ENCODE assay signal across 15 cellular contexts in the genomic region with DNA sequence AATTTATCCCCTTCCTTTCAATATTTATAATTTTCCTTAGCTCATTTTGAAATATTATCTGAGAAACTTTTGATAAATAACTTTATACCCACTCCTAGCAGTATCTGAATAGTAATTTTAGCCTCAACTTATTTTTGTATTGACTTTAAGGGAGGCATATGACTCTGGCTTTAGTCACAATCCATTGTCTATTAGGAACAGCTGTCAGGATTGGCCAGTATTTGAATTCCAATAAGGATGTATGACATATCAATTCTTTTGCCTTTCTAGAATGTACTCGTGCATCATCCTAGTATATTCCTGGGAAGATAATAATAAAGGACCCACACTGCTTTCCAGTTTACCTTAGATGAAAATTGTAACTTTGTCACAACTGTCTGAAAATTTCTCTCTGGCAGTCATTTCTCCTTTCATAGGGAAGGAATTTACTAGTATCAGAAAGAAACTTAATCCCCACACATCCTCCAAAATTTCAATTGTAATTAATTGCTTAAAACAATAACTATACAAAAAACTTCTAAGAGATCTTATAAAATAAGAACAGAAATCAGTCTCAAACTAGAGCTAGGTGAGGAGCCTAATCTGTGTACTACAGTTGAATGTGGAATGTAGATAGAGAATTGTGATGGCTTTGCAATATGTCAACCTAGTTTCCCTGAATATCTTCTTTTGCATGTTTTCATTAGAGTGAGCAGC.
A peak's percentile ranks its signal among the peaks of the same experiment; 100 is the strongest.
DNase-seq lines count a peak whose midpoint lies in the region; ATAC-seq and TF ChIP-seq lines count a peak whose summit lies in the region.
"Had no signal": no experiment of that assay in that cellular context is flagged by ENCODE, and none has a peak within 500 bp of the region (broad histone marks: within the 10 kb centered on the region; RNA-seq: fewer than 3 reads in every experiment).

No MANE protein-coding gene starts in this region.

- no peaks in the 10 kb centered on the region for H3K4me1 ChIP-seq in adipocyte (ENCODE audit: control insufficient read depth, insufficient read depth, low read length)
- no peaks in the 10 kb centered on the region for H3K4me1 ChIP-seq in foreskin keratinocyte
- H3K4me1 ChIP-seq: colonic mucosa, gastroesophageal sphincter, left ventricle myocardium inferior had no signal

- CTCF ChIA-PET in activated CD4-positive, alpha-beta T cell treated with anti-CD3 and anti-CD28 coated beads for 36 hours (lab: Charles Lee), result no interaction called here

- no peak overlapping the region for H3K4me3 Mint-ChIP-seq in progenitor cell of endocrine pancreas (ENCODE audit: low read depth)
- H3K4me3 Mint-ChIP-seq in activated CD4-positive, alpha-beta T cell treated with anti-CD3 and anti-CD28 coated beads for 36 hours, result no peak overlapping the region

- no peak overlapping the region for H3K9ac ChIP-seq in adipocyte (ENCODE audit: low read length)

- POLR2A ChIA-PET in activated CD4-positive, alpha-beta T cell treated with anti-CD3 and anti-CD28 coated beads for 36 hours (lab: Charles Lee), result no interaction called here

- ATAC-seq in foreskin keratinocyte, result peak; percentile 35
- no peak for ATAC-seq in activated CD4-positive, alpha-beta T cell treated with anti-CD3 and anti-CD28 coated beads for 36 hours
- ATAC-seq: gastroesophageal sphincter had no signal

- H3K27ac Mint-ChIP-seq in progenitor cell of endocrine pancreas, result peak overlapping the region; percentile 97
- H3K27ac Mint-ChIP-seq in activated CD4-positive, alpha-beta T cell treated with anti-CD3 and anti-CD28 coated beads for 36 hours, result no peak overlapping the region

- peak overlapping the region; percentile 48 for H3K4me3 ChIP-seq in adipocyte (ENCODE audit: low read length)
- H3K4me3 ChIP-seq: colonic mucosa, gastroesophageal sphincter, left ventricle myocardium inferior had no signal

- no peaks in the 10 kb centered on the region for H3K36me3 Mint-ChIP-seq in progenitor cell of endocrine pancreas (ENCODE audit: insufficient read depth)
- H3K36me3 Mint-ChIP-seq in activated CD4-positive, alpha-beta T cell treated with anti-CD3 and anti-CD28 coated beads for 36 hours (ENCODE audit: low read depth), result no peaks in the 10 kb centered on the region

- peaks cover 30% of the 10 kb centered on the region for H3K4me1 Mint-ChIP-seq in progenitor cell of endocrine pancreas (ENCODE audit: low read depth)
- H3K4me1 Mint-ChIP-seq in activated CD4-positive, alpha-beta T cell treated with anti-CD3 and anti-CD28 coated beads for 36 hours, result no peaks in the 10 kb centered on the region

- no peak overlapping the region for H3K27ac ChIP-seq in foreskin keratinocyte
- H3K27ac ChIP-seq: colonic mucosa, gastroesophageal sphincter, left ventricle myocardium inferior had no signal

- H3K9me3 ChIP-seq in adipocyte (ENCODE audit: control insufficient read depth, low read length), result no peaks in the 10 kb centered on the region
- H3K9me3 ChIP-seq: colonic mucosa, gastroesophageal sphincter, left ventricle myocardium inferior had no signal

- no peaks in the 10 kb centered on the region for H3K36me3 ChIP-seq in adipocyte (ENCODE audit: control insufficient read depth, insufficient read depth, low read length, severe bottlenecking)
- H3K36me3 ChIP-seq: colonic mucosa, gastroesophageal sphincter, left ventricle myocardium inferior had no signal

- TF ChIP-seq CTCF in foreskin keratinocyte (conservative IDR thresholded peaks at IDR 0.05) (no peak), progenitor cell of endocrine pancreas (IDR thresholded peaks at IDR 0.05; ENCODE audit: unreplicated experiment) (no peak)

- DNase-seq in HS-5 (ENCODE audit: low read depth) (peak; percentile 33), adipocyte (ENCODE audit: low read depth) (peak; percentile 39), foreskin keratinocyte (no peak), progenitor cell of endocrine pancreas (ENCODE audit: low spot score, unreplicated experiment) (no peak), NOMO-1 treated with dmso at 0.1 percent for 144 hours (lab: John Stamatoyannopoulos, UW; ENCODE audit: unreplicated experiment) (no peak), NCI-H1417 (lab: John Stamatoyannopoulos, UW) (no peak), mucosa of gallbladder (ENCODE audit: low spot score) (no peak)
- no peak for DNase-seq in activated CD4-positive, alpha-beta T cell treated with anti-CD3 and anti-CD28 coated beads for 36 hours
- DNase-seq: activated naive CD4-positive, alpha-beta T cell; colonic mucosa; COR-L47; Kasumi-1; left ventricle myocardium inferior; NCI-H2171 had no signal

- intact Hi-C loops in activated CD4-positive, alpha-beta T cell treated with anti-CD3 and anti-CD28 coated beads for 36 hours (cut with DNase I, micrococcal nuclease), result no loop called here

- H3K27me3 ChIP-seq in adipocyte (replicated peaks; ENCODE audit: control insufficient read depth, insufficient read depth, low read length) (no peaks in the 10 kb centered on the region), foreskin keratinocyte (no peaks in the 10 kb centered on the region)
- H3K27me3 ChIP-seq: colonic mucosa, gastroesophageal sphincter had no signal

- peaks cover 2% of the 10 kb centered on the region for H3K9me3 Mint-ChIP-seq in progenitor cell of endocrine pancreas (ENCODE audit: low read depth)
- peaks cover 4% of the 10 kb centered on the region for H3K9me3 Mint-ChIP-seq in activated CD4-positive, alpha-beta T cell treated with anti-CD3 and anti-CD28 coated beads for 36 hours (ENCODE audit: low read depth)

- H3K27me3 Mint-ChIP-seq in progenitor cell of endocrine pancreas, result no peaks in the 10 kb centered on the region
- no peaks in the 10 kb centered on the region for H3K27me3 Mint-ChIP-seq in activated CD4-positive, alpha-beta T cell treated with anti-CD3 and anti-CD28 coated beads for 36 hours

Comparison
In these comparisons a context has a peak if more than half of its experiments do, and no peak if none do; other contexts are left out.
1. DNase-seq: peak in HS-5 (single experiment) and adipocyte (single experiment); none in foreskin keratinocyte (0 of 2), progenitor cell of endocrine pancreas (single experiment), NOMO-1 treated with dmso at 0.1 percent for 144 hours (single experiment), NCI-H1417 (0 of 3), mucosa of gallbladder (single experiment) and activated CD4-positive, alpha-beta T cell treated with anti-CD3 and anti-CD28 coated beads for 36 hours (single experiment).